8 cellular contexts compared by ENCODE assay signal in genomic region chr15:78075490-78076230, GRCh38. TPM values are rescaled to one million over a fixed set of nuclear protein-coding genes. Genes with fewer than 3 reads are reported as not detected.
DNase-seq lines count a peak whose midpoint lies in the region; ATAC-seq, FAIRE-seq and TF ChIP-seq lines count a peak whose summit lies in the region.

No MANE protein-coding gene starts in this region.

- no peak overlapping the region for H3K9ac ChIP-seq in endodermal cell (ENCODE audit: extremely low read depth, low read length, poor library complexity, severe bottlenecking)

- H3K9me3 Mint-ChIP-seq in activated naive CD4-positive, alpha-beta T cell treated with anti-CD3 and anti-CD28 coated beads, Interleukin-2, amount 10 ng/mL, durations not matched to agents 7 days and 5 days, result no peaks in the 10 kb centered on the region
- no peaks in the 10 kb centered on the region for H3K9me3 Mint-ChIP-seq in endodermal cell

- ATAC-seq in RWPE2 (ENCODE audit: low read depth) (peak; percentile 65), HG03469 (IDR thresholded peaks at IDR 0.05; ENCODE audit: unreplicated experiment) (no peak)

- no peak for FAIRE-seq in urothelium cell line (lab: Jason Lieb, UNC)

- TF ChIP-seq CTCF in RWPE2 (IDR thresholded peaks at IDR 0.05; ENCODE audit: poor library complexity, severe bottlenecking) (no peak), endodermal cell (conservative IDR thresholded peaks at IDR 0.05) (no peak)

- no peak for DNase-seq in activated naive CD4-positive, alpha-beta T cell treated with anti-CD3 and anti-CD28 coated beads, Interleukin-2, amount 10 ng/mL, durations not matched to agents 7 days and 5 days
- no peak for DNase-seq in activated naive CD4-positive, alpha-beta T cell (lab: John Stamatoyannopoulos, UW)
- no peak for DNase-seq in RWPE2 (ENCODE audit: low spot score)
- DNase-seq in endodermal cell, result peak; percentile 77
- DNase-seq in midbrain (lab: John Stamatoyannopoulos, UW), result peak; percentile 9
- DNase-seq in urothelium cell line (ENCODE audit: low spot score), result peak; percentile 50
- DNase-seq in NK-92 (lab: John Stamatoyannopoulos, UW; ENCODE audit: unreplicated experiment), result no peak

- WGBS in endodermal cell (ENCODE audit: insufficient coverage in 1 of 2, insufficient read length in 1 of 2), 2 experiments, result 67 to 77% methylated on average over 3 to 7 of the region's 7 CpGs

- H3K27me3 Mint-ChIP-seq in activated naive CD4-positive, alpha-beta T cell treated with anti-CD3 and anti-CD28 coated beads, Interleukin-2, amount 10 ng/mL, durations not matched to agents 7 days and 5 days, result no peaks in the 10 kb centered on the region
- H3K27me3 Mint-ChIP-seq in endodermal cell (ENCODE audit: insufficient read depth), result no peaks in the 10 kb centered on the region

- H3K27ac ChIP-seq in RWPE2 (ENCODE audit: poor library complexity, severe bottlenecking) (peak overlapping the region; percentile 92), endodermal cell (ENCODE audit: low read depth, low read length) (no peak overlapping the region)

- H3K36me3 Mint-ChIP-seq in activated naive CD4-positive, alpha-beta T cell treated with anti-CD3 and anti-CD28 coated beads, Interleukin-2, amount 10 ng/mL, durations not matched to agents 7 days and 5 days, result peaks cover 30% of the 10 kb centered on the region
- no peaks in the 10 kb centered on the region for H3K36me3 Mint-ChIP-seq in endodermal cell (ENCODE audit: low read depth)

- peaks cover 59% of the 10 kb centered on the region for H3K4me1 Mint-ChIP-seq in activated naive CD4-positive, alpha-beta T cell treated with anti-CD3 and anti-CD28 coated beads, Interleukin-2, amount 10 ng/mL, durations not matched to agents 7 days and 5 days
- peaks cover 11% of the 10 kb centered on the region for H3K4me1 Mint-ChIP-seq in endodermal cell

- peak overlapping the region; percentile 73 for H3K27ac Mint-ChIP-seq in activated naive CD4-positive, alpha-beta T cell treated with anti-CD3 and anti-CD28 coated beads, Interleukin-2, amount 10 ng/mL, durations not matched to agents 7 days and 5 days
- H3K27ac Mint-ChIP-seq in endodermal cell, result no peak overlapping the region

- H3K27me3 ChIP-seq in RWPE2 (ENCODE audit: insufficient read depth, poor library complexity, severe bottlenecking), result no peaks in the 10 kb centered on the region
- H3K27me3 ChIP-seq in endodermal cell (ENCODE audit: control insufficient read depth, insufficient read depth, low read length, poor library complexity, severe bottlenecking), result peaks cover 7% of the 10 kb centered on the region

- H3K36me3 ChIP-seq in RWPE2 (ENCODE audit: low read depth) (peaks cover 16% of the 10 kb centered on the region), endodermal cell (ENCODE audit: control insufficient read depth, insufficient read depth, low read length) (no peaks in the 10 kb centered on the region)

- peak overlapping the region; percentile 86 for H3K4me3 ChIP-seq in RWPE2 (ENCODE audit: severe bottlenecking)
- H3K4me3 ChIP-seq in endodermal cell (ENCODE audit: low read length), result no peak overlapping the region

- H3K9me3 ChIP-seq in RWPE2 (ENCODE audit: severe bottlenecking), result no peaks in the 10 kb centered on the region
- H3K9me3 ChIP-seq in endodermal cell (ENCODE audit: control insufficient read depth, low read length), result no peaks in the 10 kb centered on the region

- CTCF ChIA-PET in activated naive CD4-positive, alpha-beta T cell treated with anti-CD3 and anti-CD28 coated beads, Interleukin-2, amount 10 ng/mL, durations not matched to agents 7 days and 5 days (lab: Charles Lee), result interaction anchor here (0.9 to 3.3 kb wide), 5 partner anchors 9 to 73 kb away, joined by 3 to 16 read pairs (median 4); no protein-coding TSS in a partner anchor

- peak overlapping the region; percentile 99 for H3K4me3 Mint-ChIP-seq in activated naive CD4-positive, alpha-beta T cell treated with anti-CD3 and anti-CD28 coated beads, Interleukin-2, amount 10 ng/mL, durations not matched to agents 7 days and 5 days
- peak overlapping the region; percentile 80 for H3K4me3 Mint-ChIP-seq in endodermal cell

- H3K4me1 ChIP-seq in RWPE2 (ENCODE audit: insufficient read depth, poor library complexity, severe bottlenecking), result peaks cover 41% of the 10 kb centered on the region
- no peaks in the 10 kb centered on the region for H3K4me1 ChIP-seq in endodermal cell (ENCODE audit: control insufficient read depth, insufficient read depth, low read length)

RNA-seq across cellular contexts. Expression of gene TBC1D2B, which starts 1.9 kb away (rescaled TPM):
- total RNA-seq in endodermal cell, result 10 to 100 TPM; 13.8 to 23.8 TPM
- 10.7 TPM for polyA plus RNA-seq in endodermal cell (2013, experiment 1 of 2)
- polyA plus RNA-seq in endodermal cell (2013, experiment 2 of 2), result 12.9 TPM

RNA-seq across cellular contexts. Expression of gene SH2D7, which starts 16.7 kb away (rescaled TPM):
- total RNA-seq in endodermal cell, result not detected
- not detected for polyA plus RNA-seq in endodermal cell (2013, experiment 1 of 2)
- polyA plus RNA-seq in endodermal cell (2013, experiment 2 of 2), result not detected

RNA-seq across cellular contexts. Expression of gene CIB2, which starts 55.6 kb away (rescaled TPM):
- 10 to 100 TPM; 40.6 to 41.7 TPM for total RNA-seq in endodermal cell
- 42.9 TPM for polyA plus RNA-seq in endodermal cell (2013, experiment 1 of 2)
- 38.6 TPM for polyA plus RNA-seq in endodermal cell (2013, experiment 2 of 2)

Comparison
In these comparisons a context has a peak if more than half of its experiments do, and no peak if none do; other contexts are left out.
1. DNase-seq: peak in endodermal cell (single experiment), midbrain (single experiment) and urothelium cell line (single experiment); none in activated naive CD4-positive, alpha-beta T cell treated with anti-CD3 and anti-CD28 coated beads, Interleukin-2, amount 10 ng/mL, durations not matched to agents 7 days and 5 days (single experiment), activated naive CD4-positive, alpha-beta T cell (0 of 4), RWPE2 (single experiment) and NK-92 (single experiment).